In the genomic region with DNA sequence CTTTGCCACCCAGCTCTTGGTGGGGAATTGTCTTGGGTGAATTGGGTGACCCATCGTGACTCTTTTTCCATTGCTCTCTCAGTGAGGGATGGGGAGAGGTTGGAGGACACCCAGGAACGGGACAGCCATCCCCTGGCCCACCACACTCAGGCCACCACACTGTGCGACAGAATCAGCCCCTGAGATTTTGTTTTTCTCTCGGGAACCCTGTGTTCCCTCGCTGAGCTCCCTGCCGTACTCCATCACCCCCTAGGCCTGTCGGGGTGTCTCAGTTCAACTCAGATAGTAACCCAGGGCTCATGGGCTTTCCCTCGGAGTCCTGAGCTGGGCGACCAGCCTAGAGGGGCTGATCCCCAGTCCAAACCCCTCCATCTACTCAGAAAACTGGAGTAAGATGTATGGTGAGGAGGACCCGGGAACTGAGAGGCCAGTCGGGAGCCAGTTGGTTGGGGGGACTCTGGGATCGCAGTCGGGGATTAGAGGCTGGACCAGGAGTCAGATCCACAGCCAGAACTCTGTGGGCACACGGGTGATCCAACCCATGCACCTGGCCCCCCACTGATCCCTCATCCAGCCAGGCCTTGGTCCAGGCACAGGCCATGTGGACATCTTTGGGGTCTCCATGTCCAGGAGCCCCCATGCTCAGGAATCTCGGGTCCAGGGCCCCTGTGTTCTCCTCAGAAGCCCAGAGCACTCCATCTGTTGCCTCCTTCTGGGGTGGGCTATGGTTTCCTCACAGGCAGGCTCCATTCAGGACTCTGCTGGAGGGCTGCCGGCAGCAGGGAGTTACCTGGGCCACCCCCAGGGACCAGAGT, we compare ENCODE assay signal across 18 cellular contexts. TPM values are rescaled to one million over a fixed set of nuclear protein-coding genes. Genes with fewer than 3 reads are reported as not detected.
DNase-seq lines count a peak whose midpoint lies in the region; ATAC-seq and TF ChIP-seq lines count a peak whose summit lies in the region.
"Had no signal": no experiment of that assay in that cellular context is flagged by ENCODE, and none has a peak within 500 bp of the region (broad histone marks: within the 10 kb centered on the region; RNA-seq: fewer than 3 reads in every experiment).

No MANE protein-coding gene starts in this region.

- peaks cover 7 to 56% (median 22%) of the 10 kb centered on the region in 4 donors for H3K4me1 Mint-ChIP-seq in CD4-positive, CD25-positive, alpha-beta regulatory T cell
- peaks cover 44 to 62% (median 45%) of the 10 kb centered on the region in 3 donors for H3K4me1 Mint-ChIP-seq in CD8-positive, alpha-beta memory T cell
- peaks cover 16% of the 10 kb centered on the region for H3K4me1 Mint-ChIP-seq in activated T-helper 17 cell treated with anti-CD3 and anti-CD28 coated beads, Interleukin-2, amount 50 U/mL, for 72 hours

- H3K9me3 Mint-ChIP-seq in CD4-positive, CD25-positive, alpha-beta regulatory T cell: no peaks in the 10 kb centered on the region
- H3K9me3 Mint-ChIP-seq in CD8-positive, alpha-beta memory T cell: no peaks in the 10 kb centered on the region
- H3K9me3 Mint-ChIP-seq in activated T-helper 17 cell treated with anti-CD3 and anti-CD28 coated beads, Interleukin-2, amount 50 U/mL, for 72 hours: no peaks in the 10 kb centered on the region
- H3K9me3 Mint-ChIP-seq: stimulated activated naive B cell treated with anti-CD40 and anti-IgM and Interleukin-4, amounts not matched to agents 10 μg/mL and 1 μg/mL and 100 μg/mL, for 72 hours had no signal

- TF ChIP-seq EP300 in ovary (IDR thresholded peaks at IDR 0.05): no peak

- no peak for DNase-seq in CD4-positive, CD25-positive, alpha-beta regulatory T cell
- DNase-seq in CD8-positive, alpha-beta memory T cell: no peak
- peak in 3 of 5 donors; percentile 7 to 31 (median 17) for DNase-seq in ovary
- DNase-seq in pons (ENCODE audit: low spot score): no peak
- no peak for DNase-seq in psoas muscle
- DNase-seq: gastrocnemius medialis; hypothalamus; kidney; NCI-H2171 treated with DMSO at 0.1 percent for 48 hours; Right ventricle myocardium superior; stimulated activated naive B cell treated with anti-CD40 and anti-IgM and Interleukin-4, amounts not matched to agents 10 μg/mL and 1 μg/mL and 100 μg/mL, for 72 hours had no signal

- H3K27me3 Mint-ChIP-seq in CD4-positive, CD25-positive, alpha-beta regulatory T cell: no peaks in the 10 kb centered on the region
- H3K27me3 Mint-ChIP-seq in CD8-positive, alpha-beta memory T cell: no peaks in the 10 kb centered on the region
- H3K27me3 Mint-ChIP-seq in activated T-helper 17 cell treated with anti-CD3 and anti-CD28 coated beads, Interleukin-2, amount 50 U/mL, for 72 hours: no peaks in the 10 kb centered on the region
- H3K27me3 Mint-ChIP-seq: activated naive CD8-positive, alpha-beta T cell had no signal

- no peaks in the 10 kb centered on the region for H3K36me3 Mint-ChIP-seq in CD4-positive, CD25-positive, alpha-beta regulatory T cell
- H3K36me3 Mint-ChIP-seq in CD8-positive, alpha-beta memory T cell: no peaks in the 10 kb centered on the region
- H3K36me3 Mint-ChIP-seq in activated T-helper 17 cell treated with anti-CD3 and anti-CD28 coated beads, Interleukin-2, amount 50 U/mL, for 72 hours (ENCODE audit: low read depth): no peaks in the 10 kb centered on the region
- H3K36me3 Mint-ChIP-seq: activated naive CD8-positive, alpha-beta T cell; stimulated activated naive B cell treated with anti-CD40 and anti-IgM and Interleukin-4, amounts not matched to agents 10 μg/mL and 1 μg/mL and 100 μg/mL, for 72 hours had no signal

- TF ChIP-seq POLR2A in ovary (IDR thresholded peaks at IDR 0.05): no peak

- no peaks in the 10 kb centered on the region for H3K9me3 ChIP-seq in CD4-positive, CD25-positive, alpha-beta regulatory T cell (ENCODE audit: control insufficient read depth in 2 of 2, low read length in 2 of 2)
- H3K9me3 ChIP-seq in CD8-positive, alpha-beta memory T cell (ENCODE audit: low read length): no peaks in the 10 kb centered on the region
- H3K9me3 ChIP-seq in ovary (no peaks in the 10 kb centered on the region), psoas muscle (no peaks in the 10 kb centered on the region)
- H3K9me3 ChIP-seq: esophagus muscularis mucosa, gastrocnemius medialis had no signal

- ATAC-seq in CD4-positive, CD25-positive, alpha-beta regulatory T cell (ENCODE audit: low read depth in 2 of 2): no peak
- ATAC-seq in activated T-helper 17 cell treated with anti-CD3 and anti-CD28 coated beads, Interleukin-2, amount 50 U/mL, for 72 hours (replicated peaks): no peak
- ATAC-seq in GM18519 (IDR thresholded peaks at IDR 0.05; ENCODE audit: low FRiP score, unreplicated experiment) (no peak), psoas muscle (no peak)
- ATAC-seq: gastrocnemius medialis had no signal

- intact Hi-C loops in ovary (cut with DNase I) (no loop called here), psoas muscle (cut with DNase I) (loop anchor here in 1 of 2 donors (5.0 kb wide), 1 partner anchor 53 kb away; no protein-coding TSS in a partner anchor)

- POLR2A ChIA-PET in CD8-positive, alpha-beta memory T cell (lab: Charles Lee): interaction anchor here (1.6 kb wide), 1 partner anchor 21 kb away, joined by 6 read pairs; a partner anchor contains a TSS

- CTCF ChIA-PET in CD8-positive, alpha-beta memory T cell (lab: Charles Lee): interaction anchor here (0.8 to 2.4 kb wide), 8 partner anchors 9 to 115 kb away, joined by 3 to 17 read pairs (median 5); a partner anchor contains a TSS

- peak overlapping the region in 2 of 4 donors; percentile 67 to 80 for H3K4me3 Mint-ChIP-seq in CD4-positive, CD25-positive, alpha-beta regulatory T cell
- peak overlapping the region in 3 of 7 donors; percentile 18 to 81 (median 80) for H3K4me3 Mint-ChIP-seq in CD8-positive, alpha-beta memory T cell
- H3K4me3 Mint-ChIP-seq in activated T-helper 17 cell treated with anti-CD3 and anti-CD28 coated beads, Interleukin-2, amount 50 U/mL, for 72 hours: peak overlapping the region; percentile 73

- no peaks in the 10 kb centered on the region for H3K36me3 ChIP-seq in CD4-positive, CD25-positive, alpha-beta regulatory T cell (ENCODE audit: control insufficient read depth, insufficient read depth, low read length)
- H3K36me3 ChIP-seq in CD8-positive, alpha-beta memory T cell (ENCODE audit: insufficient read depth, low read length): no peaks in the 10 kb centered on the region
- H3K36me3 ChIP-seq in ovary (no peaks in the 10 kb centered on the region), psoas muscle (ENCODE audit: insufficient read depth in 1 of 2, low read depth in 1 of 2) (no peaks in the 10 kb centered on the region)
- H3K36me3 ChIP-seq: esophagus muscularis mucosa, gastrocnemius medialis had no signal

- no peak overlapping the region for H3K27ac ChIP-seq in CD4-positive, CD25-positive, alpha-beta regulatory T cell (ENCODE audit: insufficient read depth, low read length, poor library complexity, severe bottlenecking)
- H3K27ac ChIP-seq in CD8-positive, alpha-beta memory T cell (ENCODE audit: low read depth, low read length): no peak overlapping the region
- H3K27ac ChIP-seq in ovary (no peak overlapping the region), psoas muscle (no peak overlapping the region)
- H3K27ac ChIP-seq: esophagus muscularis mucosa, gastrocnemius medialis had no signal

- no peak overlapping the region for H3K4me3 ChIP-seq in CD4-positive, CD25-positive, alpha-beta regulatory T cell (ENCODE audit: low read depth, low read length)
- H3K4me3 ChIP-seq in CD8-positive, alpha-beta memory T cell (ENCODE audit: low read length): no peak overlapping the region
- no peak overlapping the region for H3K4me3 ChIP-seq in ovary
- no peak overlapping the region for H3K4me3 ChIP-seq in psoas muscle
- H3K4me3 ChIP-seq: esophagus muscularis mucosa, gastrocnemius medialis had no signal

- 94 to 95% (median 94%) methylated on average over 16 of the region's 16 CpGs for WGBS in ovary, 3 donors
- 86 to 90% (median 88%) methylated on average over 16 of the region's 16 CpGs for WGBS in psoas muscle, 3 donors

- TF ChIP-seq CTCF in ovary (IDR thresholded peaks at IDR 0.05) (no peak), psoas muscle (IDR thresholded peaks at IDR 0.05) (no peak)

- no peaks in the 10 kb centered on the region for H3K27me3 ChIP-seq in CD4-positive, CD25-positive, alpha-beta regulatory T cell (ENCODE audit: control insufficient read depth, insufficient read depth, low read length)
- no peaks in the 10 kb centered on the region for H3K27me3 ChIP-seq in CD8-positive, alpha-beta memory T cell (ENCODE audit: insufficient read depth, low read length, poor library complexity, severe bottlenecking)
- no peaks in the 10 kb centered on the region for H3K27me3 ChIP-seq in ovary
- peaks cover 0 to 10% (median 5%) of the 10 kb centered on the region in 3 donors for H3K27me3 ChIP-seq in psoas muscle (ENCODE audit: insufficient read depth in 3 of 3, low read length in 2 of 3)
- H3K27me3 ChIP-seq: gastrocnemius medialis had no signal

- H3K4me1 ChIP-seq in CD4-positive, CD25-positive, alpha-beta regulatory T cell (ENCODE audit: control insufficient read depth, insufficient read depth, low read length, poor library complexity, severe bottlenecking): peaks cover 58% of the 10 kb centered on the region
- peaks cover 76% of the 10 kb centered on the region for H3K4me1 ChIP-seq in CD8-positive, alpha-beta memory T cell (ENCODE audit: insufficient read depth, low read length)
- H3K4me1 ChIP-seq in ovary (ENCODE audit: insufficient read depth) (peaks cover 5% of the 10 kb centered on the region), psoas muscle (no peaks in the 10 kb centered on the region)
- H3K4me1 ChIP-seq: gastrocnemius medialis had no signal

- peak overlapping the region; percentile 88 to 92 (median 91) for H3K27ac Mint-ChIP-seq in CD4-positive, CD25-positive, alpha-beta regulatory T cell
- peak overlapping the region in 7 of 8 donors; percentile 36 to 93 (median 90) for H3K27ac Mint-ChIP-seq in CD8-positive, alpha-beta memory T cell
- peak overlapping the region; percentile 88 for H3K27ac Mint-ChIP-seq in activated T-helper 17 cell treated with anti-CD3 and anti-CD28 coated beads, Interleukin-2, amount 50 U/mL, for 72 hours

RNA-seq across cellular contexts. Expression of a gene that starts 9.3 kb away (rescaled TPM):
- 0.39 TPM for total RNA-seq in CD4-positive, CD25-positive, alpha-beta regulatory T cell
- under 1 TPM in 3 of 4 donors, not detected in 1; 0.30 to 0.39 (median 0.38) TPM for polyA plus RNA-seq in CD4-positive, CD25-positive, alpha-beta regulatory T cell
- not detected for total RNA-seq in CD8-positive, alpha-beta memory T cell
- 0.41 TPM for polyA plus RNA-seq in CD8-positive, alpha-beta memory T cell
- not detected for total RNA-seq in activated T-helper 17 cell treated with anti-CD3 and anti-CD28 coated beads, Interleukin-2, amount 50 U/mL, for 72 hours
- total RNA-seq in ovary (1 to 10 TPM in 2 of 7 donors, under 1 TPM in 3, not detected in 2; 0.43 to 2.3 (median 0.95) TPM), psoas muscle (under 1 TPM in 1 of 4 donors, not detected in 3; 0.15 TPM)
- polyA plus RNA-seq in ovary (under 1 TPM; 0.24 to 0.53 TPM), psoas muscle (under 1 TPM in 1 of 3 donors, not detected in 2; 0.12 TPM)
- total RNA-seq: cerebellum, gastrocnemius medialis, lung microvascular endothelial cell had no signal

RNA-seq across cellular contexts. Expression of a gene that starts 20.8 kb away (rescaled TPM):
- 4.8 TPM for total RNA-seq in CD4-positive, CD25-positive, alpha-beta regulatory T cell
- polyA plus RNA-seq in CD4-positive, CD25-positive, alpha-beta regulatory T cell: under 1 TPM in 3 of 4 donors, not detected in 1; 0.15 to 0.71 (median 0.31) TPM
- total RNA-seq in CD8-positive, alpha-beta memory T cell: under 1 TPM; 0.55 to 0.59 TPM
- polyA plus RNA-seq in CD8-positive, alpha-beta memory T cell: 10.4 TPM
- under 1 TPM in 1 of 2 donors, not detected in 1; 0.45 TPM for total RNA-seq in activated T-helper 17 cell treated with anti-CD3 and anti-CD28 coated beads, Interleukin-2, amount 50 U/mL, for 72 hours
- total RNA-seq in ovary: 10 to 100 TPM in 5 of 7 donors, 1 to 10 TPM in 2; 1.2 to 43.4 (median 19.4) TPM
- 1 to 10 TPM in 1 of 2 donors, under 1 TPM in 1; 0.77 to 3.1 TPM for polyA plus RNA-seq in ovary
- under 1 TPM in 3 of 4 donors, not detected in 1; 0.29 to 0.44 (median 0.34) TPM for total RNA-seq in psoas muscle
- polyA plus RNA-seq in psoas muscle: under 1 TPM in 2 of 3 donors, not detected in 1; 0.03 to 0.20 TPM
- total RNA-seq: lung microvascular endothelial cell, myocyte had no signal

Comparison
In these comparisons a context has a peak if more than half of its experiments do, and no peak if none do; other contexts are left out.
1. DNase-seq: peak in ovary (3 of 5); none in CD4-positive, CD25-positive, alpha-beta regulatory T cell (0 of 3), CD8-positive, alpha-beta memory T cell (0 of 5), pons (single experiment) and psoas muscle (0 of 2).
2. Peak in every context shown above with its lines, with median percentiles within 50 percentile points of each other: H3K27ac Mint-ChIP-seq.